In the genomic region with DNA sequence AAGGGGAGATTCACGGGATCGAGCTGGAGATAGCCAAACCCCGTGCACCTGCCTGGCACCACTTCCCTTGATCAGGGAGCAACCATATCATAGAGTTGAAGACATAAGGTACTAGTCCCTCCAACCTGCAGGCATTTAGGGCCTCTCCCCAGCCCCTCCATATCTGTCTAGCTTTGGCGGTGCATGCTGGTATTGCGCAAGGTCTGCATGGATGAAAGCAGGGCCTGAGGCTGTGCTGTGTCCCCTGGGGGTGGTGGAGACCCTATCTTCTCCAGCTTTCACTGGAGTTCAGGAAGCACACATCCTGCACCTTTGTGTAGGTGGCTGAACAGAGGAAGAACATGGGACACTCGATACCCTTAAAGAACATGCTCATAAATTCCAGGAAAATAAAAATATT, we compare ENCODE assay signal across 26 cellular contexts.
"Had no signal": no experiment of that assay in that cellular context is flagged by ENCODE, and none has a peak within 500 bp of the region (broad histone marks: within the 10 kb centered on the region; RNA-seq: fewer than 3 reads in every experiment).

No MANE protein-coding gene starts in this region.

- H3K36me3 ChIP-seq: left ventricle myocardium inferior, neural progenitor cell, neutrophil, right atrium auricular region, stomach, thyroid gland, transverse colon, upper lobe of left lung had no signal

- H3K9ac ChIP-seq: neural progenitor cell, parathyroid adenoma had no signal

- H3K4me1 ChIP-seq: neural progenitor cell, testis had no signal

- H3K4me2 ChIP-seq: hepatocyte, neural progenitor cell had no signal

- H2AFZ ChIP-seq: hepatocyte, neural progenitor cell, parathyroid adenoma had no signal

- ATAC-seq: natural killer cell; sciatic nerve; stimulated activated naive B cell treated with anti-CD40 and anti-IgM and Interleukin-4, amounts not matched to agents 10 μg/mL and 1 μg/mL and 100 μg/mL, for 72 hours; stimulated activated naive CD8-positive, alpha-beta T cell treated with anti-CD3 and anti-CD28 coated beads, Interleukin-15, Interleukin-2, amounts not matched to agents 100 U/mL and 50 U/mL, for 24 hours had no signal

- H3K4me3 ChIP-seq: hepatocyte, left ventricle myocardium inferior, lung, neural progenitor cell, right atrium auricular region, skin epidermis, stomach, testis, thyroid gland, transverse colon, upper lobe of left lung had no signal

- H3K27me3 ChIP-seq: hepatocyte, neural progenitor cell, neutrophil, right atrium auricular region, stomach, testis, thyroid gland, transverse colon, upper lobe of left lung had no signal

- DNase-seq: islet precursor cell; left ventricle myocardium inferior; mesendoderm; naive B cell; natural killer cell; nephron progenitor cell; occipital lobe; stimulated activated CD4-positive, alpha-beta T cell treated with anti-CD3 and anti-CD28 coated beads, Interleukin-12 subunit alpha, Interleukin-12 subunit beta, amount 100 ng/mL, for 4 hours; stimulated activated CD4-positive, alpha-beta T cell treated with anti-CD3 and anti-CD28 coated beads, Interleukin-15, amount 100 ng/mL, for 24 hours; stimulated activated CD4-positive, alpha-beta T cell treated with anti-CD3 and anti-CD28 coated beads, Interleukin-2, amount 100 ng/mL, for 24 hours; stimulated activated CD4-positive, alpha-beta T cell treated with anti-CD3 and anti-CD28 coated beads, Interleukin-4, amount 100 ng/mL, for 1 hour; stimulated activated naive B cell treated with anti-CD40 and anti-IgM and Interleukin-4, amounts not matched to agents 10 μg/mL and 1 μg/mL and 100 μg/mL, for 72 hours; stimulated activated naive CD8-positive, alpha-beta T cell treated with anti-CD3 and anti-CD28 coated beads, Interleukin-15, Interleukin-2, amounts not matched to agents 100 U/mL and 50 U/mL, for 24 hours; stomach; testis; thyroid gland; transverse colon; upper lobe of left lung had no signal

- H3K27ac ChIP-seq: hepatocyte, left ventricle myocardium inferior, neural progenitor cell, neutrophil, parathyroid adenoma, right atrium auricular region, skin epidermis, stomach, testis, thyroid gland, transverse colon, upper lobe of left lung had no signal

- H3K9me3 ChIP-seq: left ventricle myocardium inferior, neutrophil, right atrium auricular region, stomach, testis, thyroid gland, transverse colon, upper lobe of left lung had no signal

- H3K79me2 ChIP-seq: hepatocyte, parathyroid adenoma had no signal
